22 cellular contexts compared by ENCODE assay signal in the genomic region with DNA sequence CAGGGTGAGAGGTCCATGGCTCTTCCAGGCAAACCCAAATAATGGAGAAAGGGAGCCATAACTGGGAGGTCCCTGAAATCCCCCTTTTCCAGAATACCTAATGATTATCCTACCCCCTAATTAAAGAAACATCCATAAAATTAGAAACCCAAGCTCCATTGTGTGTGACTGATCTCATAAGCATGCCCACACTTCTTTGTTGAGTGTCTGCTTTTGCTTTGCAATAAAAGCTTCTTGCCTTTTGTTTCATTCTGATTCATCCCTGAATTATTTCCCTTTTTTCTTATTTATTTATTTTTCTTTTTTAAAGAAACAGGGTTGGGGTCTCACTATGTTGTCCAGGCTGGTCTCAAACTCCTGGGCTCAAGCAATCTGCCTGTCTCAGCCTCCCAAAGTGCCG. TPM values are rescaled to one million over a fixed set of nuclear protein-coding genes. Genes with fewer than 3 reads are reported as not detected.
A peak's percentile ranks its signal among the peaks of the same experiment; 100 is the strongest.
DNase-seq lines count a peak whose midpoint lies in the region; ATAC-seq and TF ChIP-seq lines count a peak whose summit lies in the region.
"Had no signal": no experiment of that assay in that cellular context is flagged by ENCODE, and none has a peak within 500 bp of the region (broad histone marks: within the 10 kb centered on the region; RNA-seq: fewer than 3 reads in every experiment).

No MANE protein-coding gene starts in this region.

- DNase-seq in AG08395 (ENCODE audit: low spot score) (peak; percentile 34), GM03348 (ENCODE audit: low spot score) (peak; percentile 52), adipocyte (ENCODE audit: low read depth) (peak; percentile 19), fibroblast of the aortic adventitia (ENCODE audit: low read depth) (peak; percentile 18), gastrocnemius medialis (no peak), PC-3 (no peak)
- DNase-seq: 8988T, DMS79, GOT3, IMR-90, NCI-H1694 treated with DMSO at 0.1 percent for 48 hours, NCI-H2081 treated with DMSO at 0.1 percent for 48 hours, NCI-H2171 treated with DMSO at 0.1 percent for 48 hours, NCI-H524 treated with DMSO at 0.1 percent for 48 hours, NCI-H82, Peyer's patch had no signal

- no peaks in the 10 kb centered on the region for H3K79me2 ChIP-seq in PC-3 (ENCODE audit: low read length)

- H4K20me1 ChIP-seq in PC-3 (ENCODE audit: low read length) = no peaks in the 10 kb centered on the region

- no peaks in the 10 kb centered on the region for H3F3A ChIP-seq in PC-3 (ENCODE audit: low read length, unreplicated experiment)

- H3K9ac ChIP-seq in adipocyte (ENCODE audit: low read length) (no peak overlapping the region), PC-3 (ENCODE audit: low read length) (no peak overlapping the region)
- H3K9ac ChIP-seq: KMS-11 had no signal

- H3K27me3 ChIP-seq in adipocyte (replicated peaks; ENCODE audit: control insufficient read depth, insufficient read depth, low read length) (no peaks in the 10 kb centered on the region), gastrocnemius medialis (no peaks in the 10 kb centered on the region), PC-3 (ENCODE audit: low read length) (no peaks in the 10 kb centered on the region)
- H3K27me3 ChIP-seq: Peyer's patch had no signal

- H3K27ac ChIP-seq in gastrocnemius medialis = no peak overlapping the region
- no peak overlapping the region for H3K27ac ChIP-seq in PC-3 (ENCODE audit: low read length)
- H3K27ac ChIP-seq: KMS-11, Peyer's patch, SK-N-MC had no signal

- CTCF ChIA-PET in PC-3 (lab: Charles Lee) = no interaction called here

- TF ChIP-seq CTCF in fibroblast of the aortic adventitia (IDR thresholded peaks at IDR 0.05; ENCODE audit: insufficient read depth, low read length) (no peak), gastrocnemius medialis (IDR thresholded peaks at IDR 0.05 in 4 of 5, conservative IDR thresholded peaks at IDR 0.05 in 1 of 5) (no peak), PC-3 (conservative IDR thresholded peaks at IDR 0.05; ENCODE audit: low read depth, low read length) (no peak)

- in situ Hi-C loops in gastrocnemius medialis (cut with MboI; ENCODE audit: low sequenced_read_pairs in 4 of 4) = no loop called here

- BruUV-seq in PC-3 (replicated peaks; lab: Mats Ljungman, UMichigan) = no TSS peak

- POLR2A ChIA-PET in PC-3 (lab: Charles Lee; ENCODE audit: unreplicated experiment) = interaction anchor here (0.6 kb wide), 2 partner anchors 32 to 349 kb away, joined by 5 read pairs; no protein-coding TSS in a partner anchor

- H3K4me2 ChIP-seq in PC-3 (ENCODE audit: low read length) = no peak overlapping the region
- H3K4me2 ChIP-seq: KMS-11 had no signal

- no peak overlapping the region for H2AFZ ChIP-seq in PC-3 (ENCODE audit: low read length)

- no peak for ATAC-seq in HG03108 (IDR thresholded peaks at IDR 0.05; ENCODE audit: unreplicated experiment)
- no peak for ATAC-seq in GM18868 (IDR thresholded peaks at IDR 0.05; ENCODE audit: unreplicated experiment)
- ATAC-seq in gastrocnemius medialis = no peak
- ATAC-seq in PC-3 = no peak
- ATAC-seq: HCT116, Right ventricle myocardium inferior had no signal

- H3K9me2 ChIP-seq in PC-3 (replicated peaks; ENCODE audit: low read length) = no peaks in the 10 kb centered on the region

- TF ChIP-seq POLR2A in gastrocnemius medialis (IDR thresholded peaks at IDR 0.05) = no peak

- no peaks in the 10 kb centered on the region for H3K36me3 ChIP-seq in adipocyte (ENCODE audit: control insufficient read depth, insufficient read depth, low read length, severe bottlenecking)
- no peaks in the 10 kb centered on the region for H3K36me3 ChIP-seq in gastrocnemius medialis
- no peaks in the 10 kb centered on the region for H3K36me3 ChIP-seq in PC-3 (ENCODE audit: low read depth, low read length)
- H3K36me3 ChIP-seq: Peyer's patch had no signal

- H3K9me3 ChIP-seq in adipocyte (ENCODE audit: control insufficient read depth, low read length) (peaks cover 16% of the 10 kb centered on the region), gastrocnemius medialis (no peaks in the 10 kb centered on the region), PC-3 (ENCODE audit: low read length) (no peaks in the 10 kb centered on the region)
- H3K9me3 ChIP-seq: Peyer's patch had no signal

- intact Hi-C loops in gastrocnemius medialis (cut with DNase I; ENCODE audit: low total_unique reads) = no loop called here
- intact Hi-C loops in PC-3 (cut with micrococcal nuclease) = loop anchor here (10.0 kb wide), 1 partner anchor 77 kb away; no protein-coding TSS in a partner anchor

- H3K4me3 ChIP-seq in adipocyte (ENCODE audit: low read length) (no peak overlapping the region), fibroblast of the aortic adventitia (ENCODE audit: low read depth, low read length) (no peak overlapping the region), gastrocnemius medialis (no peak overlapping the region), PC-3 (ENCODE audit: low read length) (no peak overlapping the region)
- H3K4me3 ChIP-seq: Peyer's patch, SK-N-MC had no signal

- H3K4me1 ChIP-seq in adipocyte (ENCODE audit: control insufficient read depth, insufficient read depth, low read length) = peaks cover 43% of the 10 kb centered on the region
- H3K4me1 ChIP-seq in gastrocnemius medialis = no peaks in the 10 kb centered on the region
- H3K4me1 ChIP-seq in PC-3 (ENCODE audit: insufficient read depth, low read length) = no peaks in the 10 kb centered on the region
- H3K4me1 ChIP-seq: Peyer's patch had no signal

RNA-seq across cellular contexts. Expression of gene BTF3, which starts 33.1 kb away (rescaled TPM):
- 393 and 484 TPM in 2 replicates for total RNA-seq in fibroblast of the aortic adventitia (ENCODE audit: low replicate concordance)
- 100 to 1,000 TPM; 517 to 641 (median 546) TPM for total RNA-seq in gastrocnemius medialis
- total RNA-seq in PC-3 (2014; rRNA removed) = 249 and 291 TPM in 2 replicates

RNA-seq across cellular contexts. Expression of gene ANKRA2, which starts 34.1 kb away (rescaled TPM):
- total RNA-seq in fibroblast of the aortic adventitia (ENCODE audit: low replicate concordance) (10.5 and 15.3 TPM in 2 replicates), gastrocnemius medialis (10 to 100 TPM in 3 of 4 donors, 1 to 10 TPM in 1; 9.2 to 17.1 (median 12.7) TPM), PC-3 (2014; rRNA removed) (3.2 and 4.4 TPM in 2 replicates)

RNA-seq across cellular contexts. Expression of gene UTP15, which starts 34.2 kb away (rescaled TPM):
- total RNA-seq in fibroblast of the aortic adventitia (ENCODE audit: low replicate concordance) (31.2 and 33.2 TPM in 2 replicates), gastrocnemius medialis (10 to 100 TPM in 3 of 4 donors, 1 to 10 TPM in 1; 8.3 to 26.9 (median 15.4) TPM), PC-3 (2014; rRNA removed) (20.9 and 27.6 TPM in 2 replicates)

Comparison
In these comparisons a context has a peak if more than half of its experiments do, and no peak if none do; other contexts are left out.
1. DNase-seq: peak in AG08395 (single experiment), GM03348 (single experiment), adipocyte (single experiment) and fibroblast of the aortic adventitia (single experiment); none in gastrocnemius medialis (0 of 2) and PC-3 (single experiment).